ENCODE assay signal across 1 cellular context in the genomic region with DNA sequence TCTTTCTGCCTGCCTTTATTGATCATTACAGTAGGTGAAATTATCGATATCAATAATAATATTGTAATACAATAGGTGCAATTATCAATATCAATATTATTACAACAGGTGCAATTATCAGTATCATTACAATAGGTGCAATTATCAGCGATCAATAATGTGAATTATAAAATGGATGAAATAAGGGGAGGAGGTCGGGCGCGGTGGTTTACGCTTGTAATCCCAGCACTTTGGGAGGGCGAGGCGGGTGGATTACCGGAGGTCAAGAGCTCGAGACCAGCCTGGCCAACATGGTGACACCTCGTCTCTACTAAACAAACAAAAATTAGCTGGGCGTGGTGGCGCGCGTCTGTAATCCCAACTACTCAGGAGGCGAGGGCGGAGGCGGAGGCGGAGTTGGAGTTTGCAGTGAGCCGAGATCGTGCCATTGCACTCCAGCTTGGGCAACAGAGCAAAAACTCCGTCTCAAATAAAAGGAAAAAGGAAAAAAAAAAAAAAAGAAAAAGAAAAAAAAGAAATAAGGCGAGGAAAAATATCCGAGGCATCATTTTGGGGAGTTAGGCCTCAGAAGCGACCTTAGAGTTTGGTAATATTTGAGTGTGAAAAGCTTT.
A peak's percentile ranks its signal among the peaks of the same experiment; 100 is the strongest.
TF ChIP-seq lines count a peak whose summit lies in the region.

No MANE protein-coding gene starts in this region.

TF ChIP-seq in HepG2, 621 proteins besides CTCF, POLR2A, EP300 and RAD21 (continued from another document and continues in another):
- TF ChIP-seq, protein P1, sequence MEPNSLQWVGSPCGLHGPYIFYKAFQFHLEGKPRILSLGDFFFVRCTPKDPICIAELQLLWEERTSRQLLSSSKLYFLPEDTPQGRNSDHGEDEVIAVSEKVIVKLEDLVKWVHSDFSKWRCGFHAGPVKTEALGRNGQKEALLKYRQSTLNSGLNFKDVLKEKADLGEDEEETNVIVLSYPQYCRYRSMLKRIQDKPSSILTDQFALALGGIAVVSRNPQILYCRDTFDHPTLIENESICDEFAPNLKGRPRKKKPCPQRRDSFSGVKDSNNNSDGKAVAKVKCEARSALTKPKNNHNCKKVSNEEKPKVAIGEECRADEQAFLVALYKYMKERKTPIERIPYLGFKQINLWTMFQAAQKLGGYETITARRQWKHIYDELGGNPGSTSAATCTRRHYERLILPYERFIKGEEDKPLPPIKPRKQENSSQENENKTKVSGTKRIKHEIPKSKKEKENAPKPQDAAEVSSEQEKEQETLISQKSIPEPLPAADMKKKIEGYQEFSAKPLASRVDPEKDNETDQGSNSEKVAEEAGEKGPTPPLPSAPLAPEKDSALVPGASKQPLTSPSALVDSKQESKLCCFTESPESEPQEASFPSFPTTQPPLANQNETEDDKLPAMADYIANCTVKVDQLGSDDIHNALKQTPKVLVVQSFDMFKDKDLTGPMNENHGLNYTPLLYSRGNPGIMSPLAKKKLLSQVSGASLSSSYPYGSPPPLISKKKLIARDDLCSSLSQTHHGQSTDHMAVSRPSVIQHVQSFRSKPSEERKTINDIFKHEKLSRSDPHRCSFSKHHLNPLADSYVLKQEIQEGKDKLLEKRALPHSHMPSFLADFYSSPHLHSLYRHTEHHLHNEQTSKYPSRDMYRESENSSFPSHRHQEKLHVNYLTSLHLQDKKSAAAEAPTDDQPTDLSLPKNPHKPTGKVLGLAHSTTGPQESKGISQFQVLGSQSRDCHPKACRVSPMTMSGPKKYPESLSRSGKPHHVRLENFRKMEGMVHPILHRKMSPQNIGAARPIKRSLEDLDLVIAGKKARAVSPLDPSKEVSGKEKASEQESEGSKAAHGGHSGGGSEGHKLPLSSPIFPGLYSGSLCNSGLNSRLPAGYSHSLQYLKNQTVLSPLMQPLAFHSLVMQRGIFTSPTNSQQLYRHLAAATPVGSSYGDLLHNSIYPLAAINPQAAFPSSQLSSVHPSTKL (CRISPR knock-in tag; IDR thresholded peaks at IDR 0.05): no peak; the same call in 1 of the 2 replicates
- TF ChIP-seq, protein P2, sequence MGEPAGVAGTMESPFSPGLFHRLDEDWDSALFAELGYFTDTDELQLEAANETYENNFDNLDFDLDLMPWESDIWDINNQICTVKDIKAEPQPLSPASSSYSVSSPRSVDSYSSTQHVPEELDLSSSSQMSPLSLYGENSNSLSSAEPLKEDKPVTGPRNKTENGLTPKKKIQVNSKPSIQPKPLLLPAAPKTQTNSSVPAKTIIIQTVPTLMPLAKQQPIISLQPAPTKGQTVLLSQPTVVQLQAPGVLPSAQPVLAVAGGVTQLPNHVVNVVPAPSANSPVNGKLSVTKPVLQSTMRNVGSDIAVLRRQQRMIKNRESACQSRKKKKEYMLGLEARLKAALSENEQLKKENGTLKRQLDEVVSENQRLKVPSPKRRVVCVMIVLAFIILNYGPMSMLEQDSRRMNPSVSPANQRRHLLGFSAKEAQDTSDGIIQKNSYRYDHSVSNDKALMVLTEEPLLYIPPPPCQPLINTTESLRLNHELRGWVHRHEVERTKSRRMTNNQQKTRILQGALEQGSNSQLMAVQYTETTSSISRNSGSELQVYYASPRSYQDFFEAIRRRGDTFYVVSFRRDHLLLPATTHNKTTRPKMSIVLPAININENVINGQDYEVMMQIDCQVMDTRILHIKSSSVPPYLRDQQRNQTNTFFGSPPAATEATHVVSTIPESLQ (CRISPR knock-in tag; conservative IDR thresholded peaks at IDR 0.05): no peak
- TF ChIP-seq RBM39 (IDR thresholded peaks at IDR 0.05; ENCODE audit: low read depth, low read length, poor library complexity, severe bottlenecking): no peak
- TF ChIP-seq ZNF556 (CRISPR knock-in tag; IDR thresholded peaks at IDR 0.05; ENCODE audit: borderline replicate concordance): no peak
- TF ChIP-seq, protein P3, sequence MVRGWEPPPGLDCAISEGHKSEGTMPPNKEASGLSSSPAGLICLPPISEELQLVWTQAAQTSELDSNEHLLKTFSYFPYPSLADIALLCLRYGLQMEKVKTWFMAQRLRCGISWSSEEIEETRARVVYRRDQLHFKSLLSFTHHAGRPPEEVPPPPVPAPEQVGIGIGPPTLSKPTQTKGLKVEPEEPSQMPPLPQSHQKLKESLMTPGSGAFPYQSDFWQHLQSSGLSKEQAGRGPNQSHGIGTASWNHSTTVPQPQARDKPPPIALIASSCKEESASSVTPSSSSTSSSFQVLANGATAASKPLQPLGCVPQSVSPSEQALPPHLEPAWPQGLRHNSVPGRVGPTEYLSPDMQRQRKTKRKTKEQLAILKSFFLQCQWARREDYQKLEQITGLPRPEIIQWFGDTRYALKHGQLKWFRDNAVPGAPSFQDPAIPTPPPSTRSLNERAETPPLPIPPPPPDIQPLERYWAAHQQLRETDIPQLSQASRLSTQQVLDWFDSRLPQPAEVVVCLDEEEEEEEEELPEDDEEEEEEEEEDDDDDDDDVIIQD (CRISPR knock-in tag; IDR thresholded peaks at IDR 0.05; ENCODE audit: low read depth): no peak
- TF ChIP-seq, protein P4, sequence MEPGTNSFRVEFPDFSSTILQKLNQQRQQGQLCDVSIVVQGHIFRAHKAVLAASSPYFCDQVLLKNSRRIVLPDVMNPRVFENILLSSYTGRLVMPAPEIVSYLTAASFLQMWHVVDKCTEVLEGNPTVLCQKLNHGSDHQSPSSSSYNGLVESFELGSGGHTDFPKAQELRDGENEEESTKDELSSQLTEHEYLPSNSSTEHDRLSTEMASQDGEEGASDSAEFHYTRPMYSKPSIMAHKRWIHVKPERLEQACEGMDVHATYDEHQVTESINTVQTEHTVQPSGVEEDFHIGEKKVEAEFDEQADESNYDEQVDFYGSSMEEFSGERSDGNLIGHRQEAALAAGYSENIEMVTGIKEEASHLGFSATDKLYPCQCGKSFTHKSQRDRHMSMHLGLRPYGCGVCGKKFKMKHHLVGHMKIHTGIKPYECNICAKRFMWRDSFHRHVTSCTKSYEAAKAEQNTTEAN (CRISPR knock-in tag; conservative IDR thresholded peaks at IDR 0.05): no peak
- TF ChIP-seq CBX5 (CRISPR knock-in tag; IDR thresholded peaks at IDR 0.05; ENCODE audit: borderline replicate concordance): no peak
- TF ChIP-seq ZNF34 (CRISPR knock-in tag; IDR thresholded peaks at IDR 0.05; ENCODE audit: borderline replicate concordance): no peak
- TF ChIP-seq KLF12 (CRISPR knock-in tag; IDR thresholded peaks at IDR 0.05; ENCODE audit: borderline replicate concordance): 0 out of 2 replicates have a peak, but pooled peaks have one; percentile 5
- peak; percentile 54; the same call in 1 of the 2 replicates for TF ChIP-seq ZNF441 (CRISPR knock-in tag; IDR thresholded peaks at IDR 0.05; ENCODE audit: borderline replicate concordance)
- TF ChIP-seq ISL2 (CRISPR knock-in tag; IDR thresholded peaks at IDR 0.05): no peak
- TF ChIP-seq FOXA1 (IDR thresholded peaks at IDR 0.05): no peak
- peak; percentile 14; the same call in 1 of the 2 replicates for TF ChIP-seq FOXA1 (CRISPR knock-in tag; IDR thresholded peaks at IDR 0.05)
- no peak for TF ChIP-seq ZNF138 (CRISPR knock-in tag; IDR thresholded peaks at IDR 0.05; ENCODE audit: low read depth)
- TF ChIP-seq, protein P5, sequence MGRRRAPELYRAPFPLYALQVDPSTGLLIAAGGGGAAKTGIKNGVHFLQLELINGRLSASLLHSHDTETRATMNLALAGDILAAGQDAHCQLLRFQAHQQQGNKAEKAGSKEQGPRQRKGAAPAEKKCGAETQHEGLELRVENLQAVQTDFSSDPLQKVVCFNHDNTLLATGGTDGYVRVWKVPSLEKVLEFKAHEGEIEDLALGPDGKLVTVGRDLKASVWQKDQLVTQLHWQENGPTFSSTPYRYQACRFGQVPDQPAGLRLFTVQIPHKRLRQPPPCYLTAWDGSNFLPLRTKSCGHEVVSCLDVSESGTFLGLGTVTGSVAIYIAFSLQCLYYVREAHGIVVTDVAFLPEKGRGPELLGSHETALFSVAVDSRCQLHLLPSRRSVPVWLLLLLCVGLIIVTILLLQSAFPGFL (CRISPR knock-in tag; IDR thresholded peaks at IDR 0.05): no peak
- no peak for TF ChIP-seq NFYC (CRISPR knock-in tag; IDR thresholded peaks at IDR 0.05)
- no peak for TF ChIP-seq ZC3H13 (CRISPR knock-in tag; IDR thresholded peaks at IDR 0.05)
- TF ChIP-seq RXRA (CRISPR knock-in tag; IDR thresholded peaks at IDR 0.05): no peak
- TF ChIP-seq HOXA3 (CRISPR knock-in tag; IDR thresholded peaks at IDR 0.05): no peak
- TF ChIP-seq SMARCC2 (IDR thresholded peaks at IDR 0.05): no peak
- no peak for TF ChIP-seq ZBTB3 (CRISPR knock-in tag; IDR thresholded peaks at IDR 0.05; ENCODE audit: borderline replicate concordance, low read depth)
- TF ChIP-seq SOX5 (CRISPR knock-in tag; IDR thresholded peaks at IDR 0.05; ENCODE audit: borderline replicate concordance): 0 out of 2 replicates have a peak, but pooled peaks have one; percentile 0
- peak; percentile 59; the same call in 1 of the 2 replicates for TF ChIP-seq TBX3 (IDR thresholded peaks at IDR 0.05; ENCODE audit: borderline replicate concordance)
- TF ChIP-seq, protein P6, sequence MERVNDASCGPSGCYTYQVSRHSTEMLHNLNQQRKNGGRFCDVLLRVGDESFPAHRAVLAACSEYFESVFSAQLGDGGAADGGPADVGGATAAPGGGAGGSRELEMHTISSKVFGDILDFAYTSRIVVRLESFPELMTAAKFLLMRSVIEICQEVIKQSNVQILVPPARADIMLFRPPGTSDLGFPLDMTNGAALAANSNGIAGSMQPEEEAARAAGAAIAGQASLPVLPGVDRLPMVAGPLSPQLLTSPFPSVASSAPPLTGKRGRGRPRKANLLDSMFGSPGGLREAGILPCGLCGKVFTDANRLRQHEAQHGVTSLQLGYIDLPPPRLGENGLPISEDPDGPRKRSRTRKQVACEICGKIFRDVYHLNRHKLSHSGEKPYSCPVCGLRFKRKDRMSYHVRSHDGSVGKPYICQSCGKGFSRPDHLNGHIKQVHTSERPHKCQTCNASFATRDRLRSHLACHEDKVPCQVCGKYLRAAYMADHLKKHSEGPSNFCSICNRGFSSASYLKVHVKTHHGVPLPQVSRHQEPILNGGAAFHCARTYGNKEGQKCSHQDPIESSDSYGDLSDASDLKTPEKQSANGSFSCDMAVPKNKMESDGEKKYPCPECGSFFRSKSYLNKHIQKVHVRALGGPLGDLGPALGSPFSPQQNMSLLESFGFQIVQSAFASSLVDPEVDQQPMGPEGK (CRISPR knock-in tag; IDR thresholded peaks at IDR 0.05): no peak
- 0 out of 2 replicates have a peak, but pooled peaks have one; percentile 44 for TF ChIP-seq CHD4 (IDR thresholded peaks at IDR 0.05; ENCODE audit: borderline replicate concordance, low read length)
- TF ChIP-seq ZNF644 (CRISPR knock-in tag; IDR thresholded peaks at IDR 0.05; ENCODE audit: low read depth): peak; percentile 40; the same call in 1 of the 2 replicates
- no peak for TF ChIP-seq ZNF382 (CRISPR knock-in tag; IDR thresholded peaks at IDR 0.05; ENCODE audit: borderline replicate concordance)
- no peak for TF ChIP-seq SALL2 (CRISPR knock-in tag; IDR thresholded peaks at IDR 0.05)
- no peak for TF ChIP-seq HDAC2 (CRISPR knock-in tag; IDR thresholded peaks at IDR 0.05)
- TF ChIP-seq ZNF775 (CRISPR knock-in tag; IDR thresholded peaks at IDR 0.05; ENCODE audit: borderline replicate concordance): no peak
- TF ChIP-seq, protein P7, sequence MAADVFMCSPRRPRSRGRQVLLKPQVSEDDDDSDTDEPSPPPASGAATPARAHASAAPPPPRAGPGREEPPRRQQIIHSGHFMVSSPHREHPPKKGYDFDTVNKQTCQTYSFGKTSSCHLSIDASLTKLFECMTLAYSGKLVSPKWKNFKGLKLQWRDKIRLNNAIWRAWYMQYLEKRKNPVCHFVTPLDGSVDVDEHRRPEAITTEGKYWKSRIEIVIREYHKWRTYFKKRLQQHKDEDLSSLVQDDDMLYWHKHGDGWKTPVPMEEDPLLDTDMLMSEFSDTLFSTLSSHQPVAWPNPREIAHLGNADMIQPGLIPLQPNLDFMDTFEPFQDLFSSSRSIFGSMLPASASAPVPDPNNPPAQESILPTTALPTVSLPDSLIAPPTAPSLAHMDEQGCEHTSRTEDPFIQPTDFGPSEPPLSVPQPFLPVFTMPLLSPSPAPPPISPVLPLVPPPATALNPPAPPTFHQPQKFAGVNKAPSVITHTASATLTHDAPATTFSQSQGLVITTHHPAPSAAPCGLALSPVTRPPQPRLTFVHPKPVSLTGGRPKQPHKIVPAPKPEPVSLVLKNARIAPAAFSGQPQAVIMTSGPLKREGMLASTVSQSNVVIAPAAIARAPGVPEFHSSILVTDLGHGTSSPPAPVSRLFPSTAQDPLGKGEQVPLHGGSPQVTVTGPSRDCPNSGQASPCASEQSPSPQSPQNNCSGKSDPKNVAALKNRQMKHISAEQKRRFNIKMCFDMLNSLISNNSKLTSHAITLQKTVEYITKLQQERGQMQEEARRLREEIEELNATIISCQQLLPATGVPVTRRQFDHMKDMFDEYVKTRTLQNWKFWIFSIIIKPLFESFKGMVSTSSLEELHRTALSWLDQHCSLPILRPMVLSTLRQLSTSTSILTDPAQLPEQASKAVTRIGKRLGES (CRISPR knock-in tag; IDR thresholded peaks at IDR 0.05; ENCODE audit: borderline replicate concordance): no peak
- TF ChIP-seq, protein P8, sequence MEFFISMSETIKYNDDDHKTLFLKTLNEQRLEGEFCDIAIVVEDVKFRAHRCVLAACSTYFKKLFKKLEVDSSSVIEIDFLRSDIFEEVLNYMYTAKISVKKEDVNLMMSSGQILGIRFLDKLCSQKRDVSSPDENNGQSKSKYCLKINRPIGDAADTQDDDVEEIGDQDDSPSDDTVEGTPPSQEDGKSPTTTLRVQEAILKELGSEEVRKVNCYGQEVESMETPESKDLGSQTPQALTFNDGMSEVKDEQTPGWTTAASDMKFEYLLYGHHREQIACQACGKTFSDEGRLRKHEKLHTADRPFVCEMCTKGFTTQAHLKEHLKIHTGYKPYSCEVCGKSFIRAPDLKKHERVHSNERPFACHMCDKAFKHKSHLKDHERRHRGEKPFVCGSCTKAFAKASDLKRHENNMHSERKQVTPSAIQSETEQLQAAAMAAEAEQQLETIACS (CRISPR knock-in tag; IDR thresholded peaks at IDR 0.05): no peak
- TF ChIP-seq SP5 (CRISPR knock-in tag; IDR thresholded peaks at IDR 0.05; ENCODE audit: borderline replicate concordance, low read depth): peak; percentile 38; the same call in 1 of the 2 replicates
- no peak for TF ChIP-seq ZBTB7A (CRISPR knock-in tag; IDR thresholded peaks at IDR 0.05)
- no peak for TF ChIP-seq DNMT1 (CRISPR knock-in tag; IDR thresholded peaks at IDR 0.05)
- TF ChIP-seq KDM3A (CRISPR knock-in tag; IDR thresholded peaks at IDR 0.05; ENCODE audit: low read depth): no peak
- TF ChIP-seq, protein P9, sequence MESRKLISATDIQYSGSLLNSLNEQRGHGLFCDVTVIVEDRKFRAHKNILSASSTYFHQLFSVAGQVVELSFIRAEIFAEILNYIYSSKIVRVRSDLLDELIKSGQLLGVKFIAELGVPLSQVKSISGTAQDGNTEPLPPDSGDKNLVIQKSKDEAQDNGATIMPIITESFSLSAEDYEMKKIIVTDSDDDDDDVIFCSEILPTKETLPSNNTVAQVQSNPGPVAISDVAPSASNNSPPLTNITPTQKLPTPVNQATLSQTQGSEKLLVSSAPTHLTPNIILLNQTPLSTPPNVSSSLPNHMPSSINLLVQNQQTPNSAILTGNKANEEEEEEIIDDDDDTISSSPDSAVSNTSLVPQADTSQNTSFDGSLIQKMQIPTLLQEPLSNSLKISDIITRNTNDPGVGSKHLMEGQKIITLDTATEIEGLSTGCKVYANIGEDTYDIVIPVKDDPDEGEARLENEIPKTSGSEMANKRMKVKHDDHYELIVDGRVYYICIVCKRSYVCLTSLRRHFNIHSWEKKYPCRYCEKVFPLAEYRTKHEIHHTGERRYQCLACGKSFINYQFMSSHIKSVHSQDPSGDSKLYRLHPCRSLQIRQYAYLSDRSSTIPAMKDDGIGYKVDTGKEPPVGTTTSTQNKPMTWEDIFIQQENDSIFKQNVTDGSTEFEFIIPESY (CRISPR knock-in tag; IDR thresholded peaks at IDR 0.05): no peak
- no peak for TF ChIP-seq NCOA2 (CRISPR knock-in tag; IDR thresholded peaks at IDR 0.05)
- TF ChIP-seq RNF2 (conservative IDR thresholded peaks at IDR 0.05; ENCODE audit: low read depth): no peak
- TF ChIP-seq TEAD3 (CRISPR knock-in tag; optimal IDR thresholded peaks at IDR 0.05; ENCODE audit: borderline replicate concordance): no peak
- TF ChIP-seq CREM (IDR thresholded peaks at IDR 0.05): peak; percentile 8; the same call in 1 of the 2 replicates
- TF ChIP-seq CREM (CRISPR knock-in tag; IDR thresholded peaks at IDR 0.05): no peak
